21 cellular contexts compared by ENCODE assay signal in genomic region chr9:81388831-81389230, GRCh38.
DNase-seq lines count a peak whose midpoint lies in the region; ATAC-seq, FAIRE-seq and TF ChIP-seq lines count a peak whose summit lies in the region.
"Had no signal": no experiment of that assay in that cellular context is flagged by ENCODE, and none has a peak within 500 bp of the region (broad histone marks: within the 10 kb centered on the region; RNA-seq: fewer than 3 reads in every experiment).

No MANE protein-coding gene starts in this region.

- H3K27ac Mint-ChIP-seq in nephron progenitor cell = peak overlapping the region; percentile 20

- ATAC-seq in PC-3 (no peak), GM18909 (IDR thresholded peaks at IDR 0.05; ENCODE audit: poor library complexity, unreplicated experiment) (no peak)
- ATAC-seq: stimulated activated naive CD8-positive, alpha-beta T cell treated with anti-CD3 and anti-CD28 coated beads, Interleukin-15, Interleukin-2, amounts not matched to agents 100 U/mL and 50 U/mL, for 24 hours had no signal

- H3K27ac ChIP-seq in PC-3 (ENCODE audit: low read length) (peak overlapping the region; percentile 72), endothelial cell of umbilical vein (ENCODE audit: insufficient read depth, low read depth, low read length) (peak overlapping the region; percentile 100)
- H3K27ac ChIP-seq: body of pancreas, neutrophil had no signal

- dilution Hi-C loops in endothelial cell of umbilical vein (cut with MboI; ENCODE audit: extremely low pct_ligation_motif_present, low sequenced_read_pairs) = no loop called here

- TF ChIP-seq CTCF in PC-3 (conservative IDR thresholded peaks at IDR 0.05; ENCODE audit: low read depth, low read length) (no peak), endothelial cell of umbilical vein (IDR thresholded peaks at IDR 0.05; ENCODE audit: extremely low read depth in 1 of 2, insufficient read depth in 1 of 2, low read depth in 1 of 2, low read length in 2 of 2) (no peak), nephron progenitor cell (IDR thresholded peaks at IDR 0.05) (no peak)

- TF ChIP-seq POLR2A in endothelial cell of umbilical vein (IDR thresholded peaks at IDR 0.05; ENCODE audit: low read depth, low read length) (no peak), GM12892 (IDR thresholded peaks at IDR 0.05; ENCODE audit: low read depth, low read length) (no peak)

- no peak overlapping the region for H2AFZ ChIP-seq in PC-3 (ENCODE audit: low read length)
- H2AFZ ChIP-seq in endothelial cell of umbilical vein (ENCODE audit: low read depth, low read length) = peak overlapping the region; percentile 68

- H3K27me3 Mint-ChIP-seq in nephron progenitor cell (ENCODE audit: low read depth, poor library complexity) = peaks cover 3% of the 10 kb centered on the region

- no peaks in the 10 kb centered on the region for H3F3A ChIP-seq in PC-3 (ENCODE audit: low read length, unreplicated experiment)

- H3K9me1 ChIP-seq in endothelial cell of umbilical vein (replicated peaks; ENCODE audit: control insufficient read depth, extremely low read depth, insufficient read depth, low read length) = no peaks in the 10 kb centered on the region

- CTCF ChIA-PET in PC-3 (lab: Charles Lee) = no interaction called here
- CTCF ChIA-PET in endothelial cell of umbilical vein (lab: Charles Lee) = interaction anchor here (0.9 to 1.8 kb wide), 2 partner anchors 61 to 134 kb away, joined by 3 to 7 read pairs; no protein-coding TSS in a partner anchor

- no peaks in the 10 kb centered on the region for H3K9me2 ChIP-seq in PC-3 (replicated peaks; ENCODE audit: low read length)

- peaks cover 85% of the 10 kb centered on the region for H3K4me1 Mint-ChIP-seq in nephron progenitor cell

- H3K4me1 ChIP-seq in PC-3 (ENCODE audit: insufficient read depth, low read length) = peaks cover 34% of the 10 kb centered on the region
- H3K4me1 ChIP-seq in endothelial cell of umbilical vein (ENCODE audit: control insufficient read depth, extremely low read depth, insufficient read depth, low read length) = peaks cover 31% of the 10 kb centered on the region
- H3K4me1 ChIP-seq: body of pancreas had no signal

- in situ Hi-C loops in ACHN (cut with HindIII; ENCODE audit: low pct_ligation_motif_present, low pct_unique_long_range_greater_than_20kb, low sequenced_read_pairs) = no loop called here

- BruUV-seq in PC-3 (replicated peaks; lab: Mats Ljungman, UMichigan) (no TSS peak), endothelial cell of umbilical vein (replicated peaks; lab: Mats Ljungman, UMichigan) (no TSS peak)

- FAIRE-seq in endothelial cell of umbilical vein (lab: Jason Lieb, UNC) (no peak), GM12892 (lab: Jason Lieb, UNC) (no peak)

- H3K4me3 ChIP-seq in PC-3 (ENCODE audit: low read length) (no peak overlapping the region), endothelial cell of umbilical vein (replicated peaks in 1 of 3; ENCODE audit: insufficient read depth in 1 of 3, low read depth in 1 of 3, low read length in 3 of 3) (no peak overlapping the region), MG63 (no peak overlapping the region)
- H3K4me3 ChIP-seq: body of pancreas had no signal

- H3K9me3 ChIP-seq in PC-3 (ENCODE audit: low read length) = no peaks in the 10 kb centered on the region
- no peaks in the 10 kb centered on the region for H3K9me3 ChIP-seq in endothelial cell of umbilical vein (replicated peaks; ENCODE audit: control insufficient read depth, insufficient read depth, low read length)
- no peaks in the 10 kb centered on the region for H3K9me3 ChIP-seq in MG63
- H3K9me3 ChIP-seq: body of pancreas, neutrophil had no signal

- H3K36me3 ChIP-seq in PC-3 (ENCODE audit: low read depth, low read length) (no peaks in the 10 kb centered on the region), endothelial cell of umbilical vein (ENCODE audit: control insufficient read depth in 2 of 2, extremely low read depth in 1 of 2, insufficient read depth in 2 of 2, low read length in 2 of 2) (no peaks in the 10 kb centered on the region), MG63 (no peaks in the 10 kb centered on the region)
- H3K36me3 ChIP-seq: neutrophil had no signal

- H3K36me3 Mint-ChIP-seq in nephron progenitor cell (ENCODE audit: low read depth) = no peaks in the 10 kb centered on the region

- peaks cover 11% of the 10 kb centered on the region for H3K9me3 Mint-ChIP-seq in nephron progenitor cell
- H3K9me3 Mint-ChIP-seq: H9 had no signal

- H4K20me1 ChIP-seq in PC-3 (ENCODE audit: low read length) (no peaks in the 10 kb centered on the region), endothelial cell of umbilical vein (replicated peaks; ENCODE audit: control insufficient read depth, extremely low read depth, insufficient read depth, low read length) (no peaks in the 10 kb centered on the region)

- no peak overlapping the region for H3K4me3 Mint-ChIP-seq in nephron progenitor cell
- H3K4me3 Mint-ChIP-seq: H9 had no signal

- H3K4me2 ChIP-seq in PC-3 (ENCODE audit: low read length) (peak overlapping the region; percentile 24; the same call in 1 of the 2 replicates), endothelial cell of umbilical vein (ENCODE audit: insufficient read depth, low read length) (peak overlapping the region; percentile 63)

- H3K79me2 ChIP-seq in PC-3 (ENCODE audit: low read length) (no peaks in the 10 kb centered on the region), endothelial cell of umbilical vein (ENCODE audit: control insufficient read depth, insufficient read depth, low read length) (no peaks in the 10 kb centered on the region)

- H3K27me3 ChIP-seq in PC-3 (ENCODE audit: low read length) (no peaks in the 10 kb centered on the region), endothelial cell of umbilical vein (ENCODE audit: control insufficient read depth in 2 of 2, insufficient read depth in 2 of 2, low read length in 2 of 2) (no peaks in the 10 kb centered on the region), MG63 (no peaks in the 10 kb centered on the region)
- H3K27me3 ChIP-seq: body of pancreas, neutrophil had no signal

- POLR2A ChIA-PET in PC-3 (lab: Charles Lee; ENCODE audit: unreplicated experiment) = no interaction called here
- POLR2A ChIA-PET in endothelial cell of umbilical vein (lab: Charles Lee) = no interaction called here

- no peak overlapping the region for H3K9ac ChIP-seq in PC-3 (ENCODE audit: low read length)
- H3K9ac ChIP-seq in endothelial cell of umbilical vein (replicated peaks; ENCODE audit: extremely low read depth, insufficient read depth, low read length) = peak overlapping the region; percentile 81

- intact Hi-C loops in PC-3 (cut with micrococcal nuclease) = loop anchor here (1.0 kb wide), 1 partner anchor 58 kb away; no protein-coding TSS in a partner anchor
- intact Hi-C loops in endothelial cell of umbilical vein (cut with micrococcal nuclease) = loop anchor here (1.0 to 2.0 kb wide), 10 partner anchors 101 to 1818 kb away; partner anchors contain the start of genes TLE1 and TLE4

- DNase-seq in ACHN (peak; percentile 2), PC-3 (no peak), endothelial cell of umbilical vein (ENCODE audit: low read depth, low spot score) (no peak), nephron progenitor cell (no peak), NCI-H748 treated with DMSO at 0.1 percent for 48 hours (lab: John Stamatoyannopoulos, UW) (no peak), MG63 (no peak), GM12892 (ENCODE audit: insufficient read length) (no peak)
- DNase-seq: activated CD4-positive, alpha-beta T cell treated with anti-CD3 and anti-CD28 coated beads for 48 hours; activated gamma-delta T cell; activated T-cell treated with anti-CD3 and anti-CD28 coated beads, Interleukin-2, amount 50 U/mL, for 1 hour; DMS153; erythroblast; H9; KG1; NCI-H1417 treated with DMSO at 0.1 percent for 48 hours; NCI-H2081; NCI-H345; stimulated activated naive CD8-positive, alpha-beta T cell treated with anti-CD3 and anti-CD28 coated beads, Interleukin-15, Interleukin-2, amounts not matched to agents 100 U/mL and 50 U/mL, for 24 hours had no signal

TF ChIP-seq in endothelial cell of umbilical vein, 7 proteins besides CTCF, POLR2A, EP300 and RAD21:
- no peak for TF ChIP-seq MAX (IDR thresholded peaks at IDR 0.05; ENCODE audit: insufficient read depth, insufficient read length)
- TF ChIP-seq FOS (IDR thresholded peaks at IDR 0.05; ENCODE audit: borderline replicate concordance, insufficient read depth, low read length) = no peak
- TF ChIP-seq GATA2 (IDR thresholded peaks at IDR 0.05; ENCODE audit: insufficient read depth, insufficient read length, low read depth, low read length) = no peak
- TF ChIP-seq MYC (IDR thresholded peaks at IDR 0.05; ENCODE audit: low read depth, low read length) = no peak
- no peak for TF ChIP-seq POLR2AphosphoS5 (IDR thresholded peaks at IDR 0.05; ENCODE audit: insufficient read depth, low read depth, low read length)
- no peak for TF ChIP-seq EZH2 (IDR thresholded peaks at IDR 0.05; ENCODE audit: borderline replicate concordance, low read depth, low read length, severe bottlenecking)
- no peak for TF ChIP-seq JUN (IDR thresholded peaks at IDR 0.05; ENCODE audit: borderline replicate concordance, insufficient read depth, insufficient read length, low read depth)
